In genomic region chr4:26082565-26082964, GRCh38 we compare ENCODE assay signal across 12 cellular contexts.
DNase-seq lines count a peak whose midpoint lies in the region; ATAC-seq and TF ChIP-seq lines count a peak whose summit lies in the region.
"Had no signal": no experiment of that assay in that cellular context is flagged by ENCODE, and none has a peak within 500 bp of the region (broad histone marks: within the 10 kb centered on the region; RNA-seq: fewer than 3 reads in every experiment).

No MANE protein-coding gene starts in this region.

- H4K20me1 ChIP-seq in GM23338 (replicated peaks; ENCODE audit: insufficient read depth): no peaks in the 10 kb centered on the region

- no peak overlapping the region for H3K4me3 ChIP-seq in GM23338
- no peak overlapping the region for H3K4me3 ChIP-seq in HL-60 (replicated peaks; ENCODE audit: insufficient read depth, low read length)
- H3K4me3 ChIP-seq: K562 had no signal

- H2AFZ ChIP-seq in GM23338: 0 out of 2 replicates have a peak overlapping the region, but pooled peaks have one; percentile 0

- H3K9me2 ChIP-seq in GM23338 (ENCODE audit: insufficient read depth): 0 out of 2 replicates have a peak, but pooled peaks cover 6% of the 10 kb centered on the region

- H3K27ac ChIP-seq in GM23338 (ENCODE audit: low read depth) (no peak overlapping the region), HL-60 (replicated peaks) (0 out of 2 replicates have a peak overlapping the region, but pooled peaks have one; percentile 10)

- H3K27me3 ChIP-seq in GM23338 (ENCODE audit: insufficient read depth): no peaks in the 10 kb centered on the region
- H3K27me3 ChIP-seq in HL-60 (ENCODE audit: insufficient read depth, poor library complexity, severe bottlenecking): no peaks in the 10 kb centered on the region

- ATAC-seq in activated CD8-positive, alpha-beta memory T cell treated with anti-CD3 and anti-CD28 coated beads, Interleukin-2, amount 10 ng/mL, durations not matched to agents 7 days and 5 days: no peak
- ATAC-seq in GM23338 (no peak), GM18517 (IDR thresholded peaks at IDR 0.05; ENCODE audit: unreplicated experiment) (no peak)
- no peak for ATAC-seq in activated T-helper 17 cell treated with anti-CD3 and anti-CD28 coated beads, Interleukin-2, amount 50 U/mL, for 72 hours (replicated peaks)

- H3K27me3 Mint-ChIP-seq in activated CD8-positive, alpha-beta memory T cell treated with anti-CD3 and anti-CD28 coated beads, Interleukin-2, amount 10 ng/mL, durations not matched to agents 7 days and 5 days: no peaks in the 10 kb centered on the region
- H3K27me3 Mint-ChIP-seq in GM23338 (ENCODE audit: insufficient read depth, low read depth, poor library complexity): no peaks in the 10 kb centered on the region
- no peaks in the 10 kb centered on the region for H3K27me3 Mint-ChIP-seq in activated T-helper 17 cell treated with anti-CD3 and anti-CD28 coated beads, Interleukin-2, amount 50 U/mL, for 72 hours
- H3K27me3 Mint-ChIP-seq: CD4-positive, alpha-beta memory T cell had no signal

- no peaks in the 10 kb centered on the region for H3K79me2 ChIP-seq in GM23338 (replicated peaks; ENCODE audit: insufficient read depth)

- H3K27ac Mint-ChIP-seq in activated CD8-positive, alpha-beta memory T cell treated with anti-CD3 and anti-CD28 coated beads, Interleukin-2, amount 10 ng/mL, durations not matched to agents 7 days and 5 days: peak overlapping the region; percentile 61
- H3K27ac Mint-ChIP-seq in GM23338: no peak overlapping the region
- peak overlapping the region; percentile 97 for H3K27ac Mint-ChIP-seq in activated T-helper 17 cell treated with anti-CD3 and anti-CD28 coated beads, Interleukin-2, amount 50 U/mL, for 72 hours
- H3K27ac Mint-ChIP-seq: B cell had no signal

- H3K36me3 ChIP-seq in GM23338 (ENCODE audit: insufficient read depth): no peaks in the 10 kb centered on the region

- H3K4me3 Mint-ChIP-seq in activated CD8-positive, alpha-beta memory T cell treated with anti-CD3 and anti-CD28 coated beads, Interleukin-2, amount 10 ng/mL, durations not matched to agents 7 days and 5 days: no peak overlapping the region
- no peak overlapping the region for H3K4me3 Mint-ChIP-seq in GM23338
- H3K4me3 Mint-ChIP-seq in activated T-helper 17 cell treated with anti-CD3 and anti-CD28 coated beads, Interleukin-2, amount 50 U/mL, for 72 hours: peak overlapping the region; percentile 75
- H3K4me3 Mint-ChIP-seq: B cell had no signal

- DNase-seq in activated CD8-positive, alpha-beta memory T cell treated with anti-CD3 and anti-CD28 coated beads, Interleukin-2, amount 10 ng/mL, durations not matched to agents 7 days and 5 days: no peak
- DNase-seq in activated CD8-positive, alpha-beta memory T cell treated with anti-CD3 and anti-CD28 coated beads for 24 hours: no peak
- DNase-seq in GM23338 (ENCODE audit: low spot score) (no peak), HL-60 (ENCODE audit: low read depth in 1 of 2, low spot score in 1 of 2) (no peak), DMS153 (lab: John Stamatoyannopoulos, UW) (no peak)
- DNase-seq: DND-41, GDM1 had no signal

- H3K9me3 Mint-ChIP-seq in activated CD8-positive, alpha-beta memory T cell treated with anti-CD3 and anti-CD28 coated beads, Interleukin-2, amount 10 ng/mL, durations not matched to agents 7 days and 5 days (ENCODE audit: low read depth): peaks cover 9% of the 10 kb centered on the region
- H3K9me3 Mint-ChIP-seq in GM23338: no peaks in the 10 kb centered on the region
- peaks cover 14% of the 10 kb centered on the region for H3K9me3 Mint-ChIP-seq in activated T-helper 17 cell treated with anti-CD3 and anti-CD28 coated beads, Interleukin-2, amount 50 U/mL, for 72 hours

- CTCF ChIA-PET in activated CD8-positive, alpha-beta memory T cell treated with anti-CD3 and anti-CD28 coated beads, Interleukin-2, amount 10 ng/mL, durations not matched to agents 7 days and 5 days (lab: Charles Lee): interaction anchor here (0.6 to 2.6 kb wide), 16 partner anchors 8 to 246 kb away, joined by 3 to 13 read pairs (median 5); no protein-coding TSS in a partner anchor

- TF ChIP-seq CTCF in GM23338 (conservative IDR thresholded peaks at IDR 0.05; ENCODE audit: low read depth in 2 of 2) (no peak), HL-60 (IDR thresholded peaks at IDR 0.05; ENCODE audit: insufficient read depth, low read length) (no peak)

- H3K4me1 ChIP-seq in GM23338 (ENCODE audit: insufficient read depth): no peaks in the 10 kb centered on the region; the same call in 1 of the 2 replicates

- H3K4me1 Mint-ChIP-seq in activated CD8-positive, alpha-beta memory T cell treated with anti-CD3 and anti-CD28 coated beads, Interleukin-2, amount 10 ng/mL, durations not matched to agents 7 days and 5 days: peaks cover 66% of the 10 kb centered on the region
- H3K4me1 Mint-ChIP-seq in GM23338: peaks cover 9% of the 10 kb centered on the region
- peaks cover 60% of the 10 kb centered on the region for H3K4me1 Mint-ChIP-seq in activated T-helper 17 cell treated with anti-CD3 and anti-CD28 coated beads, Interleukin-2, amount 50 U/mL, for 72 hours

- H3K4me2 ChIP-seq in GM23338: no peak overlapping the region

- no peaks in the 10 kb centered on the region for H3F3A ChIP-seq in GM23338 (replicated peaks; ENCODE audit: low read depth)

- H3K36me3 Mint-ChIP-seq in activated CD8-positive, alpha-beta memory T cell treated with anti-CD3 and anti-CD28 coated beads, Interleukin-2, amount 10 ng/mL, durations not matched to agents 7 days and 5 days: peaks cover 16% of the 10 kb centered on the region
- H3K36me3 Mint-ChIP-seq in GM23338 (ENCODE audit: low read depth): no peaks in the 10 kb centered on the region
- peaks cover 6% of the 10 kb centered on the region for H3K36me3 Mint-ChIP-seq in activated T-helper 17 cell treated with anti-CD3 and anti-CD28 coated beads, Interleukin-2, amount 50 U/mL, for 72 hours (ENCODE audit: low read depth)
- H3K36me3 Mint-ChIP-seq: CD4-positive, alpha-beta memory T cell had no signal

TF ChIP-seq in GM23338, 12 proteins besides CTCF, POLR2A, EP300 and RAD21 (continues in another document):
- TF ChIP-seq ZNF114 (CRISPR knock-in tag; IDR thresholded peaks at IDR 0.05): no peak
- no peak for TF ChIP-seq ZNF331 (CRISPR knock-in tag; IDR thresholded peaks at IDR 0.05; ENCODE audit: low read depth)
- no peak for TF ChIP-seq EZH2 (IDR thresholded peaks at IDR 0.05; ENCODE audit: low read depth, unreplicated experiment)
- no peak for TF ChIP-seq JUNB (IDR thresholded peaks at IDR 0.05; ENCODE audit: unreplicated experiment)
- no peak for TF ChIP-seq STAT1 (IDR thresholded peaks at IDR 0.05; ENCODE audit: unreplicated experiment)
- no peak for TF ChIP-seq NANOG (IDR thresholded peaks at IDR 0.05; ENCODE audit: borderline replicate concordance)
- no peak for TF ChIP-seq POLR2AphosphoS5 (IDR thresholded peaks at IDR 0.05; ENCODE audit: low read depth)
- TF ChIP-seq CREB1 (CRISPR knock-in tag; IDR thresholded peaks at IDR 0.05; ENCODE audit: low read depth): no peak
